ENCODE assay signal across 29 cellular contexts in genomic region chr11:131850507-131850906, GRCh38.
"Had no signal": no experiment of that assay in that cellular context is flagged by ENCODE, and none has a peak within 500 bp of the region (broad histone marks: within the 10 kb centered on the region; RNA-seq: fewer than 3 reads in every experiment).

No MANE protein-coding gene starts in this region.

- H3K36me3 Mint-ChIP-seq: stimulated activated effector memory CD8-positive, alpha-beta T cell treated with anti-CD3 and anti-CD28 coated beads, Interleukin-12 subunit alpha, Interleukin-12 subunit beta, amount 100 ng/mL, for 72 hours; stimulated activated memory B cell treated with anti-CD40 and anti-IgM and Interleukin-4, amounts not matched to agents 10 μg/mL and 1 μg/mL and 100 μg/mL, for 72 hours; stimulated activated naive B cell treated with anti-CD40 and anti-IgM and Interleukin-4, amounts not matched to agents 10 μg/mL and 1 μg/mL and 100 μg/mL, for 72 hours; type B pancreatic cell had no signal

- H3K27me3 Mint-ChIP-seq: stimulated activated memory B cell treated with anti-CD40 and anti-IgM and Interleukin-4, amounts not matched to agents 10 μg/mL and 1 μg/mL and 100 μg/mL, for 72 hours; stimulated activated naive CD8-positive, alpha-beta T cell treated with anti-CD3 and anti-CD28 coated beads, Interleukin-15, amount 100 ng/mL, for 72 hours; stimulated activated naive CD8-positive, alpha-beta T cell treated with anti-CD3 and anti-CD28 coated beads, Interleukin-15, Interleukin-2, amounts not matched to agents 100 ng/mL and 50 ng/mL, for 24 hours had no signal

- H3K27ac ChIP-seq: stomach, suprapubic skin, testis, thoracic aorta, thyroid gland, tibial artery, tibial nerve, transverse colon, upper lobe of left lung, upper lobe of right lung, uterus, vagina had no signal

- H3K27me3 ChIP-seq: suprapubic skin, testis, thyroid gland, tibial artery, tibial nerve, transverse colon, upper lobe of left lung, vagina had no signal

- ATAC-seq: stimulated activated effector memory CD8-positive, alpha-beta T cell treated with anti-CD3 and anti-CD28 coated beads, Interleukin-12 subunit alpha, Interleukin-12 subunit beta, amount 100 ng/mL, for 72 hours; stimulated activated memory B cell treated with anti-CD40 and anti-IgM and Interleukin-4, amounts not matched to agents 10 μg/mL and 1 μg/mL and 100 μg/mL, for 72 hours; stimulated activated naive B cell treated with anti-CD40 and anti-IgM and Interleukin-4, amounts not matched to agents 10 μg/mL and 1 μg/mL and 100 μg/mL, for 72 hours; stimulated activated naive CD8-positive, alpha-beta T cell treated with anti-CD3 and anti-CD28 coated beads, Interleukin-15, amount 100 ng/mL, for 72 hours; stimulated activated naive CD8-positive, alpha-beta T cell treated with anti-CD3 and anti-CD28 coated beads, Interleukin-15, Interleukin-2, amounts not matched to agents 100 U/mL and 50 U/mL, for 24 hours; upper lobe of right lung had no signal

- H3K27ac Mint-ChIP-seq: stimulated activated effector memory CD8-positive, alpha-beta T cell treated with anti-CD3 and anti-CD28 coated beads, Interleukin-12 subunit alpha, Interleukin-12 subunit beta, amount 100 ng/mL, for 72 hours; stimulated activated memory B cell treated with anti-CD40 and anti-IgM and Interleukin-4, amounts not matched to agents 10 μg/mL and 1 μg/mL and 100 μg/mL, for 72 hours; stimulated activated naive B cell treated with anti-CD40 and anti-IgM and Interleukin-4, amounts not matched to agents 10 μg/mL and 1 μg/mL and 100 μg/mL, for 72 hours; stimulated activated naive CD8-positive, alpha-beta T cell treated with anti-CD3 and anti-CD28 coated beads, Interleukin-15, amount 100 ng/mL, for 72 hours; stimulated activated naive CD8-positive, alpha-beta T cell treated with anti-CD3 and anti-CD28 coated beads, Interleukin-15, Interleukin-2, amounts not matched to agents 100 ng/mL and 50 ng/mL, for 24 hours; type B pancreatic cell had no signal

- H3K9me3 Mint-ChIP-seq: stimulated activated naive CD8-positive, alpha-beta T cell treated with anti-CD3 and anti-CD28 coated beads, Interleukin-15, Interleukin-2, amounts not matched to agents 100 ng/mL and 50 ng/mL, for 24 hours; type B pancreatic cell had no signal

- H3K4me1 Mint-ChIP-seq: stimulated activated effector memory CD8-positive, alpha-beta T cell treated with anti-CD3 and anti-CD28 coated beads, Interleukin-12 subunit alpha, Interleukin-12 subunit beta, amount 100 ng/mL, for 72 hours; stimulated activated memory B cell treated with anti-CD40 and anti-IgM and Interleukin-4, amounts not matched to agents 10 μg/mL and 1 μg/mL and 100 μg/mL, for 72 hours; stimulated activated naive B cell treated with anti-CD40 and anti-IgM and Interleukin-4, amounts not matched to agents 10 μg/mL and 1 μg/mL and 100 μg/mL, for 72 hours; stimulated activated naive CD8-positive, alpha-beta T cell treated with anti-CD3 and anti-CD28 coated beads, Interleukin-15, amount 100 ng/mL, for 72 hours had no signal

- H3K4me1 ChIP-seq: stomach, suprapubic skin, testis, thyroid gland, tibial artery, tibial nerve, transverse colon, upper lobe of left lung, upper lobe of right lung, uterus, vagina had no signal

- H3K9me3 ChIP-seq: stomach, suprapubic skin, testis, thoracic aorta, thyroid gland, tibial artery, tibial nerve, transverse colon, upper lobe of left lung, upper lobe of right lung, uterus, vagina had no signal

- H3K4me3 ChIP-seq: stomach, suprapubic skin, testis, thoracic aorta, thyroid gland, tibial artery, tibial nerve, transverse colon, upper lobe of left lung, upper lobe of right lung, uterus, vagina had no signal

- H3K36me3 ChIP-seq: stomach, suprapubic skin, thoracic aorta, thyroid gland, tibial artery, tibial nerve, transverse colon, upper lobe of left lung, upper lobe of right lung, uterus, vagina had no signal

- FAIRE-seq: urothelium cell line had no signal

- H3K4me3 Mint-ChIP-seq: stimulated activated effector memory CD8-positive, alpha-beta T cell treated with anti-CD3 and anti-CD28 coated beads, Interleukin-12 subunit alpha, Interleukin-12 subunit beta, amount 100 ng/mL, for 72 hours; stimulated activated memory B cell treated with anti-CD40 and anti-IgM and Interleukin-4, amounts not matched to agents 10 μg/mL and 1 μg/mL and 100 μg/mL, for 72 hours; stimulated activated naive B cell treated with anti-CD40 and anti-IgM and Interleukin-4, amounts not matched to agents 10 μg/mL and 1 μg/mL and 100 μg/mL, for 72 hours; stimulated activated naive CD8-positive, alpha-beta T cell treated with anti-CD3 and anti-CD28 coated beads, Interleukin-15, amount 100 ng/mL, for 72 hours; stimulated activated naive CD8-positive, alpha-beta T cell treated with anti-CD3 and anti-CD28 coated beads, Interleukin-15, Interleukin-2, amounts not matched to agents 100 ng/mL and 50 ng/mL, for 24 hours; type B pancreatic cell had no signal

- DNase-seq: stimulated activated CD4-positive, alpha-beta T cell treated with anti-CD3 and anti-CD28 coated beads, Interleukin-2, amount 100 ng/mL, for 48 hours; stimulated activated CD4-positive, alpha-beta T cell treated with anti-CD3 and anti-CD28 coated beads, Interleukin-4, amount 100 ng/mL, for 1 hour; stimulated activated CD4-positive, alpha-beta T cell treated with anti-CD3 and anti-CD28 coated beads, Interleukin-4, amount 100 ng/mL, for 24 hours; stimulated activated CD4-positive, alpha-beta T cell treated with anti-CD3 and anti-CD28 coated beads, Interleukin-4, amount 100 ng/mL, for 4 hours; stimulated activated CD8-positive, alpha-beta memory T cell treated with anti-CD3 and anti-CD28 coated beads, Interleukin-4, amount 100 ng/mL, for 48 hours; stimulated activated naive B cell treated with anti-CD40 and anti-IgM and Interleukin-4, amounts not matched to agents 10 μg/mL and 1 μg/mL and 100 μg/mL, for 72 hours; stimulated activated naive CD4-positive, alpha-beta T cell; stimulated activated naive CD4-positive, alpha-beta T cell treated with Interleukin-2 at 50 U/mL for 16 hours; stimulated activated naive CD8-positive, alpha-beta T cell treated with anti-CD3 and anti-CD28 coated beads, Interleukin-15, amount 100 ng/mL, for 72 hours; stimulated activated naive CD8-positive, alpha-beta T cell treated with anti-CD3 and anti-CD28 coated beads, Interleukin-15, Interleukin-2, amounts not matched to agents 100 U/mL and 50 U/mL, for 24 hours; stomach; substantia nigra; testis; thyroid gland; tibial artery; transverse colon; trophoblast cell; upper lobe of left lung; upper lobe of right lung; uterus had no signal
